2 cellular contexts compared by ENCODE assay signal in the genomic region with DNA sequence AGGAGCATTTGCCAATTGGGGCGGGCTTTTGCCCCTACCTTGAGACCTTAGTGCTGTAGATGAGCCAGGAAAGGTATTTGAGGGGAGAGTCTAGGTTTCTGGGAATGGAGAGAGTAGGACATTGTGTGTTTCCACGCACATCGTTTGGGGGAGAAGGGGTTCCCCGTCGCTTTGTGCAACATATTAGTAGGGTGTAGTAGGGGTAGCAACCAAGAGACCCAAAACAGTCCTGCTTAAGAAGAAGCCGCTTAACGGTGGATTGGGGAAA.
TF ChIP-seq lines count a peak whose summit lies in the region.

No MANE protein-coding gene starts in this region.

TF ChIP-seq in SK-N-SH, 30 proteins besides CTCF, POLR2A, EP300 and RAD21 (continued from another document):
- TF ChIP-seq, protein P1, sequence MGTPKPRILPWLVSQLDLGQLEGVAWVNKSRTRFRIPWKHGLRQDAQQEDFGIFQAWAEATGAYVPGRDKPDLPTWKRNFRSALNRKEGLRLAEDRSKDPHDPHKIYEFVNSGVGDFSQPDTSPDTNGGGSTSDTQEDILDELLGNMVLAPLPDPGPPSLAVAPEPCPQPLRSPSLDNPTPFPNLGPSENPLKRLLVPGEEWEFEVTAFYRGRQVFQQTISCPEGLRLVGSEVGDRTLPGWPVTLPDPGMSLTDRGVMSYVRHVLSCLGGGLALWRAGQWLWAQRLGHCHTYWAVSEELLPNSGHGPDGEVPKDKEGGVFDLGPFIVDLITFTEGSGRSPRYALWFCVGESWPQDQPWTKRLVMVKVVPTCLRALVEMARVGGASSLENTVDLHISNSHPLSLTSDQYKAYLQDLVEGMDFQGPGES (IDR thresholded peaks at IDR 0.05; ENCODE audit: low read depth, low read length), result no peak
- no peak for TF ChIP-seq NRF1 (IDR thresholded peaks at IDR 0.05; ENCODE audit: low read depth, low read length)
- TF ChIP-seq GATA2 (CRISPR knock-in tag; IDR thresholded peaks at IDR 0.05), result no peak
- TF ChIP-seq, protein P2, sequence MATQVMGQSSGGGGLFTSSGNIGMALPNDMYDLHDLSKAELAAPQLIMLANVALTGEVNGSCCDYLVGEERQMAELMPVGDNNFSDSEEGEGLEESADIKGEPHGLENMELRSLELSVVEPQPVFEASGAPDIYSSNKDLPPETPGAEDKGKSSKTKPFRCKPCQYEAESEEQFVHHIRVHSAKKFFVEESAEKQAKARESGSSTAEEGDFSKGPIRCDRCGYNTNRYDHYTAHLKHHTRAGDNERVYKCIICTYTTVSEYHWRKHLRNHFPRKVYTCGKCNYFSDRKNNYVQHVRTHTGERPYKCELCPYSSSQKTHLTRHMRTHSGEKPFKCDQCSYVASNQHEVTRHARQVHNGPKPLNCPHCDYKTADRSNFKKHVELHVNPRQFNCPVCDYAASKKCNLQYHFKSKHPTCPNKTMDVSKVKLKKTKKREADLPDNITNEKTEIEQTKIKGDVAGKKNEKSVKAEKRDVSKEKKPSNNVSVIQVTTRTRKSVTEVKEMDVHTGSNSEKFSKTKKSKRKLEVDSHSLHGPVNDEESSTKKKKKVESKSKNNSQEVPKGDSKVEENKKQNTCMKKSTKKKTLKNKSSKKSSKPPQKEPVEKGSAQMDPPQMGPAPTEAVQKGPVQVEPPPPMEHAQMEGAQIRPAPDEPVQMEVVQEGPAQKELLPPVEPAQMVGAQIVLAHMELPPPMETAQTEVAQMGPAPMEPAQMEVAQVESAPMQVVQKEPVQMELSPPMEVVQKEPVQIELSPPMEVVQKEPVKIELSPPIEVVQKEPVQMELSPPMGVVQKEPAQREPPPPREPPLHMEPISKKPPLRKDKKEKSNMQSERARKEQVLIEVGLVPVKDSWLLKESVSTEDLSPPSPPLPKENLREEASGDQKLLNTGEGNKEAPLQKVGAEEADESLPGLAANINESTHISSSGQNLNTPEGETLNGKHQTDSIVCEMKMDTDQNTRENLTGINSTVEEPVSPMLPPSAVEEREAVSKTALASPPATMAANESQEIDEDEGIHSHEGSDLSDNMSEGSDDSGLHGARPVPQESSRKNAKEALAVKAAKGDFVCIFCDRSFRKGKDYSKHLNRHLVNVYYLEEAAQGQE (IDR thresholded peaks at IDR 0.05; ENCODE audit: low read depth, low read length), result no peak
- no peak for TF ChIP-seq YY1 (IDR thresholded peaks at IDR 0.05; ENCODE audit: low read depth)
- TF ChIP-seq TEAD4 (IDR thresholded peaks at IDR 0.05; ENCODE audit: borderline replicate concordance, insufficient read depth), result no peak
- TF ChIP-seq RFX5 (IDR thresholded peaks at IDR 0.05; ENCODE audit: low read length), result no peak
- TF ChIP-seq TCF12 (IDR thresholded peaks at IDR 0.05), result no peak
- no peak for TF ChIP-seq MAX (IDR thresholded peaks at IDR 0.05; ENCODE audit: low read depth)

TF ChIP-seq in SK-N-SH treated with all-trans-retinoic acid at 6 μM for 48 hours, 23 proteins besides CTCF, POLR2A, EP300 and RAD21 (continued from another document):
- TF ChIP-seq POU6F1 (CRISPR knock-in tag; IDR thresholded peaks at IDR 0.05; ENCODE audit: borderline replicate concordance, low read depth) (no peak), ZFP30 (CRISPR knock-in tag; IDR thresholded peaks at IDR 0.05) (no peak), ZFP3 (CRISPR knock-in tag; IDR thresholded peaks at IDR 0.05) (no peak)
